In genomic region chr4:138961687-138962086, GRCh38 we compare ENCODE assay signal across 26 cellular contexts.
"Had no signal": no experiment of that assay in that cellular context is flagged by ENCODE, and none has a peak within 500 bp of the region (broad histone marks: within the 10 kb centered on the region; RNA-seq: fewer than 3 reads in every experiment).

No MANE protein-coding gene starts in this region.

- H3K36me3 ChIP-seq: breast epithelium, esophagus squamous epithelium, left lung, pancreas, prostate gland, spleen, suprapubic skin, transverse colon had no signal

- H3K4me3 ChIP-seq: breast epithelium, esophagus squamous epithelium, left lung, lung, pancreas, prostate gland, spleen, suprapubic skin, transverse colon had no signal

- ATAC-seq: activated CD8-positive, alpha-beta T cell treated with anti-CD3 and anti-CD28 coated beads for 36 hours; activated naive CD8-positive, alpha-beta T cell treated with anti-CD3 and anti-CD28 coated beads, Interleukin-2, amount 50 U/mL, for 24 hours; activated T-cell treated with anti-CD3 and anti-CD28 coated beads, Interleukin-2, amount 50 U/mL, for 4 hours; activated T-helper 17 cell treated with anti-CD3 and anti-CD28 coated beads, Interleukin-2, amount 50 U/mL, for 72 hours; left lung; pancreas; T-helper 17 cell; WTC11 had no signal

- H3K27me3 ChIP-seq: breast epithelium, esophagus squamous epithelium, left lung, pancreas, spleen, suprapubic skin, transverse colon had no signal

- H3K9me3 ChIP-seq: breast epithelium, esophagus squamous epithelium, left lung, pancreas, prostate gland, spleen, suprapubic skin, transverse colon had no signal

- H3K4me1 ChIP-seq: breast epithelium, esophagus squamous epithelium, pancreas, prostate gland, transverse colon had no signal

- DNase-seq: activated CD4-positive, alpha-beta T cell treated with anti-CD3 and anti-CD28 coated beads, Interleukin-2, amount 50 U/mL, for 1 hour; activated CD8-positive, alpha-beta T cell treated with anti-CD3 and anti-CD28 coated beads for 36 hours; activated gamma-delta T cell treated with Interleukin-2 at 50 U/mL for 16 hours; activated naive CD8-positive, alpha-beta T cell treated with anti-CD3 and anti-CD28 coated beads, Interleukin-2, amount 50 U/mL, for 24 hours; activated T-cell treated with anti-CD3 and anti-CD28 coated beads, Interleukin-2, amount 50 U/mL, for 4 hours; central memory CD4-positive, alpha-beta T cell; endodermal cell; esophagus squamous epithelium; foreskin melanocyte; kidney glomerular epithelial cell; left lung; mesendoderm; nucleus accumbens; pancreas; spleen; stimulated activated naive CD4-positive, alpha-beta T cell; T-helper 17 cell; T1000; transverse colon had no signal

- H3K27ac ChIP-seq: breast epithelium, epithelial cell of prostate, esophagus squamous epithelium, left lung, pancreas, prostate gland, suprapubic skin, transverse colon had no signal
